ENCODE assay signal across 15 cellular contexts in genomic region chr1:179807691-179808485, GRCh38.
A peak's percentile ranks its signal among the peaks of the same experiment; 100 is the strongest.
DNase-seq lines count a peak whose midpoint lies in the region; ATAC-seq and TF ChIP-seq lines count a peak whose summit lies in the region.
"Had no signal": no experiment of that assay in that cellular context is flagged by ENCODE, and none has a peak within 500 bp of the region (broad histone marks: within the 10 kb centered on the region; RNA-seq: fewer than 3 reads in every experiment).

No MANE protein-coding gene starts in this region.

- no peak for ATAC-seq in GM19324 (IDR thresholded peaks at IDR 0.05; ENCODE audit: low FRiP score, unreplicated experiment)

- no peaks in the 10 kb centered on the region for H3K9me3 ChIP-seq in mammary epithelial cell (replicated peaks; ENCODE audit: insufficient read depth, low read length)
- H3K9me3 ChIP-seq in breast epithelium: no peaks in the 10 kb centered on the region

- in situ Hi-C loops in mammary epithelial cell (cut with MboI; ENCODE audit: low sequenced_read_pairs in 2 of 2): loop anchor here in 1 of 2 donors (10.0 kb wide), 1 partner anchor 93 kb away; no protein-coding TSS in a partner anchor

- TF ChIP-seq POLR2A in breast epithelium (IDR thresholded peaks at IDR 0.05): no peak

- H3K9me3 Mint-ChIP-seq in type B pancreatic cell: no peaks in the 10 kb centered on the region

- TF ChIP-seq CTCF in mammary epithelial cell (conservative IDR thresholded peaks at IDR 0.05 in 1 of 2, IDR thresholded peaks at IDR 0.05 in 1 of 2; ENCODE audit: extremely low read depth in 1 of 2, insufficient read depth in 1 of 2, low read depth in 1 of 2, low read length in 2 of 2) (no peak), breast epithelium (IDR thresholded peaks at IDR 0.05) (no peak), type B pancreatic cell (conservative IDR thresholded peaks at IDR 0.05) (no peak)

- H4K20me1 ChIP-seq in mammary epithelial cell (ENCODE audit: insufficient read depth, low read length): no peaks in the 10 kb centered on the region

- no peak overlapping the region for H3K4me3 Mint-ChIP-seq in type B pancreatic cell

- no peak overlapping the region for H3K9ac ChIP-seq in mammary epithelial cell (ENCODE audit: insufficient read depth, low read length)

- peaks cover 21% of the 10 kb centered on the region for H3K27me3 Mint-ChIP-seq in type B pancreatic cell

- CTCF ChIA-PET in mammary epithelial cell (lab: Charles Lee; ENCODE audit: low non-redundant PET): no interaction called here

- H3K4me2 ChIP-seq in mammary epithelial cell (ENCODE audit: insufficient read depth, low read depth, low read length): no peak overlapping the region

- peaks cover 7% of the 10 kb centered on the region for H3K4me1 ChIP-seq in mammary epithelial cell (ENCODE audit: insufficient read depth, low read length)
- no peaks in the 10 kb centered on the region for H3K4me1 ChIP-seq in breast epithelium

- BruUV-seq in mammary epithelial cell (replicated peaks; lab: Mats Ljungman, UMichigan): no TSS peak

- DNase-seq in mammary epithelial cell (peak; percentile 8), breast epithelium (ENCODE audit: low spot score in 2 of 2) (no peak), astrocyte of the hippocampus (ENCODE audit: low read depth, low spot score) (peak; percentile 72), iris pigment epithelial cell (ENCODE audit: low read depth) (peak; percentile 98), type B pancreatic cell (ENCODE audit: extremely low spot score, unreplicated experiment) (no peak), iPS-NIHi11 (ENCODE audit: low spot score) (no peak)
- DNase-seq in stimulated activated naive CD4-positive, alpha-beta T cell treated with Interleukin-2 at 50 U/mL for 16 hours (lab: John Stamatoyannopoulos, UW): no peak
- DNase-seq: activated naive CD4-positive, alpha-beta T cell treated with Interleukin-2 at 50 U/mL for 16 hours; erythroblast; Kasumi-1; mesendoderm; NCI-H146; SIG-M5; stimulated activated CD4-positive, alpha-beta T cell treated with anti-CD3 and anti-CD28 coated beads, Interleukin-15, amount 100 ng/mL, for 24 hours had no signal

- H3K36me3 ChIP-seq in mammary epithelial cell (ENCODE audit: insufficient read depth, low read length) (no peaks in the 10 kb centered on the region), breast epithelium (no peaks in the 10 kb centered on the region)

- H3K27me3 ChIP-seq in mammary epithelial cell (ENCODE audit: insufficient read depth, low read length) (no peaks in the 10 kb centered on the region), breast epithelium (no peaks in the 10 kb centered on the region)

- intact Hi-C loops in mammary epithelial cell (cut with micrococcal nuclease): no loop called here
- intact Hi-C loops in breast epithelium (cut with DNase I; ENCODE audit: low total_unique reads): no loop called here

- H3K4me3 ChIP-seq in mammary epithelial cell (replicated peaks in 1 of 3; ENCODE audit: insufficient read depth in 1 of 3, low read depth in 2 of 3, low read length in 3 of 3): no peak overlapping the region
- H3K4me3 ChIP-seq in breast epithelium: no peak overlapping the region

- H3K27ac Mint-ChIP-seq in type B pancreatic cell: peak overlapping the region; percentile 13

- no peaks in the 10 kb centered on the region for H3K36me3 Mint-ChIP-seq in type B pancreatic cell

- no peak overlapping the region for H2AFZ ChIP-seq in mammary epithelial cell (ENCODE audit: low read depth, low read length)

- H3K27ac ChIP-seq in mammary epithelial cell (ENCODE audit: insufficient read depth, low read depth, low read length) (no peak overlapping the region), breast epithelium (no peak overlapping the region)

- 69% methylated on average over 11 of the region's 11 CpGs for WGBS in mammary epithelial cell (ENCODE audit: low coverage, missing lambda C conversion rate)

- no peaks in the 10 kb centered on the region for H3K79me2 ChIP-seq in mammary epithelial cell (ENCODE audit: insufficient read depth, low read length)

- peaks cover 12% of the 10 kb centered on the region for H3K4me1 Mint-ChIP-seq in type B pancreatic cell (ENCODE audit: unreplicated experiment)

- dilution Hi-C loops in mammary epithelial cell (cut with HindIII; ENCODE audit: low sequenced_read_pairs): no loop called here

Comparison
In these comparisons a context has a peak if more than half of its experiments do, and no peak if none do; other contexts are left out.
1. DNase-seq: peak in mammary epithelial cell (single experiment), astrocyte of the hippocampus (single experiment) and iris pigment epithelial cell (single experiment); none in breast epithelium (0 of 2), type B pancreatic cell (single experiment), iPS-NIHi11 (single experiment) and stimulated activated naive CD4-positive, alpha-beta T cell treated with Interleukin-2 at 50 U/mL for 16 hours (single experiment).